Comparison of ENCODE assay signal across 8 cellular contexts in genomic region chr3:52286777-52287110, GRCh38. TPM values are rescaled to one million over a fixed set of nuclear protein-coding genes. Genes with fewer than 3 reads are reported as not detected.
DNase-seq lines count a peak whose midpoint lies in the region; ATAC-seq and TF ChIP-seq lines count a peak whose summit lies in the region.

No MANE protein-coding gene starts in this region.

- peak overlapping the region; percentile 51 for H2BK120ac ChIP-seq in neuronal stem cell (ENCODE audit: low read depth, low read length)

- H3K36me3 ChIP-seq in CD4-positive, alpha-beta memory T cell (ENCODE audit: insufficient read depth, low read length), result peaks cover 12% of the 10 kb centered on the region
- H3K36me3 ChIP-seq in OCI-LY7 (ENCODE audit: insufficient read depth, low read length), result peaks cover 4% of the 10 kb centered on the region; the same call in 1 of the 2 replicates
- H3K36me3 ChIP-seq in neuronal stem cell (replicated peaks in 1 of 2; ENCODE audit: control insufficient read depth in 2 of 2, insufficient read depth in 2 of 2, low read length in 2 of 2), result peaks cover 5 to 19% of the 10 kb centered on the region in 2 donors

- CTCF ChIA-PET in CD4-positive, alpha-beta memory T cell (lab: Charles Lee; ENCODE audit: partially characterized antibody), result interaction anchor here (1.8 to 32.2 kb wide), 4 partner anchors 9 to 66 kb away, joined by 5 to 684 read pairs (median 20); partner anchors contain the start of genes PPM1M, TWF2 and WDR82
- CTCF ChIA-PET in OCI-LY7 (lab: Charles Lee; ENCODE audit: unreplicated experiment), result no interaction called here

- H3K18ac ChIP-seq in neuronal stem cell (ENCODE audit: low read length), result peak overlapping the region; percentile 42

- POLR2A ChIA-PET in CD4-positive, alpha-beta memory T cell (lab: Charles Lee; ENCODE audit: partially characterized antibody), result interaction anchor here (0.9 to 37.2 kb wide), 10 partner anchors 9 to 230 kb away, joined by 3 to 1950 read pairs (median 10); partner anchors contain the start of genes DUSP7, PPM1M, TWF2 and WDR82
- POLR2A ChIA-PET in OCI-LY7 (lab: Charles Lee), result interaction anchor here (1.2 to 2.4 kb wide), 3 partner anchors 8 to 62 kb away, joined by 5 to 8 read pairs (median 6); partner anchors contain the start of genes TLR9 and WDR82

- no peaks in the 10 kb centered on the region for H3K27me3 Mint-ChIP-seq in CD4-positive, alpha-beta memory T cell
- H3K27me3 Mint-ChIP-seq in endothelial cell (ENCODE audit: unreplicated experiment), result peaks cover 5% of the 10 kb centered on the region

- H4K91ac ChIP-seq in neuronal stem cell (ENCODE audit: low read depth, low read length, poor library complexity), result no peak overlapping the region

- H2BK5ac ChIP-seq in neuronal stem cell (ENCODE audit: low read length), result peak overlapping the region; percentile 93

- H3K27ac Mint-ChIP-seq in CD4-positive, alpha-beta memory T cell, result peak overlapping the region; percentile 100
- peak overlapping the region; percentile 100 for H3K27ac Mint-ChIP-seq in endothelial cell (ENCODE audit: unreplicated experiment)

- TF ChIP-seq CTCF in OCI-LY7 (conservative IDR thresholded peaks at IDR 0.05; ENCODE audit: low read length), result no peak
- no peak for TF ChIP-seq CTCF in endothelial cell (IDR thresholded peaks at IDR 0.05; ENCODE audit: unreplicated experiment)

- H3K79me2 ChIP-seq in OCI-LY7 (ENCODE audit: insufficient read depth, low read depth, low read length), result peaks cover 13% of the 10 kb centered on the region; the same call in 1 of the 2 replicates

- H2BK15ac ChIP-seq in neuronal stem cell (ENCODE audit: low read length), result no peak overlapping the region

- no peaks in the 10 kb centered on the region for H3K9me2 ChIP-seq in OCI-LY7 (ENCODE audit: insufficient read depth, low read length)

- peak overlapping the region; percentile 81 for H3K4me2 ChIP-seq in OCI-LY7 (ENCODE audit: low read length)
- H3K4me2 ChIP-seq in neuronal stem cell (ENCODE audit: insufficient read depth, low read length, poor library complexity, severe bottlenecking), result peak overlapping the region; percentile 79

- peak overlapping the region; percentile 96 for H3K27ac ChIP-seq in CD4-positive, alpha-beta memory T cell (ENCODE audit: low read depth, low read length)
- H3K27ac ChIP-seq in OCI-LY7 (ENCODE audit: low read depth, low read length, poor library complexity, severe bottlenecking) (peak overlapping the region; percentile 95), neuronal stem cell (replicated peaks; ENCODE audit: low read length) (no peak overlapping the region)

- peaks cover 30 to 66% (median 42%) of the 10 kb centered on the region in 4 donors for H3K4me1 Mint-ChIP-seq in CD4-positive, alpha-beta memory T cell
- peaks cover 23% of the 10 kb centered on the region for H3K4me1 Mint-ChIP-seq in endothelial cell (ENCODE audit: unreplicated experiment)

- peak overlapping the region; percentile 26 for H3K23ac ChIP-seq in neuronal stem cell (ENCODE audit: low read depth, low read length, poor library complexity)

- no peaks in the 10 kb centered on the region for H3K9me3 ChIP-seq in CD4-positive, alpha-beta memory T cell (ENCODE audit: control insufficient read depth in 1 of 2, low read length in 2 of 2)
- no peaks in the 10 kb centered on the region for H3K9me3 ChIP-seq in OCI-LY7 (ENCODE audit: low read length)
- no peaks in the 10 kb centered on the region for H3K9me3 ChIP-seq in neuronal stem cell (replicated peaks in 1 of 2; ENCODE audit: control insufficient read depth in 2 of 2, insufficient read depth in 1 of 2, low read depth in 1 of 2, low read length in 2 of 2)

- WGBS in neuronal stem cell (ENCODE audit: extremely low coverage in 2 of 2, insufficient read length in 2 of 2, insufficient replicate concordance in 1 of 2), 2 donors, result no CpG with 5 or more reads among the region's 8 CpGs

- BruUV-seq in OCI-LY7 (replicated peaks; lab: Mats Ljungman, UMichigan), result no TSS peak

- H3K4me3 Mint-ChIP-seq in CD4-positive, alpha-beta memory T cell, result peak overlapping the region; percentile 99 to 100 (median 99)
- H3K4me3 Mint-ChIP-seq in endothelial cell (ENCODE audit: unreplicated experiment), result peak overlapping the region; percentile 98

- peak overlapping the region; percentile 72 for H4K8ac ChIP-seq in neuronal stem cell (ENCODE audit: low read depth, low read length)

- peak overlapping the region; percentile 75 for H3K9ac ChIP-seq in neuronal stem cell (ENCODE audit: low read depth, low read length, poor library complexity)

- no peaks in the 10 kb centered on the region for H4K20me1 ChIP-seq in OCI-LY7 (ENCODE audit: insufficient read depth, low read length)

- H2AFZ ChIP-seq in OCI-LY7 (ENCODE audit: low read length) (no peak overlapping the region), neuronal stem cell (ENCODE audit: low read length) (no peak overlapping the region)

- H3K9me3 Mint-ChIP-seq in CD4-positive, alpha-beta memory T cell, result no peaks in the 10 kb centered on the region
- no peaks in the 10 kb centered on the region for H3K9me3 Mint-ChIP-seq in endothelial cell (ENCODE audit: unreplicated experiment)

- H3K4me3 ChIP-seq in CD4-positive, alpha-beta memory T cell (ENCODE audit: low read length in 2 of 2), result peak overlapping the region; percentile 83 to 95
- peak overlapping the region; percentile 83 for H3K4me3 ChIP-seq in OCI-LY7 (ENCODE audit: low read depth, low read length, poor library complexity, severe bottlenecking)
- H3K4me3 ChIP-seq in neuronal stem cell (ENCODE audit: low read length in 2 of 2), result peak overlapping the region; percentile 91 to 97

- H3K4me1 ChIP-seq in CD4-positive, alpha-beta memory T cell (ENCODE audit: insufficient read depth, low read length), result peaks cover 58% of the 10 kb centered on the region
- H3K4me1 ChIP-seq in OCI-LY7 (ENCODE audit: insufficient read depth, low read length, poor library complexity, severe bottlenecking) (peaks cover 21% of the 10 kb centered on the region), neuronal stem cell (ENCODE audit: control insufficient read depth in 2 of 2, insufficient read depth in 1 of 2, low read depth in 1 of 2, low read length in 2 of 2) (peaks cover 5 to 13% of the 10 kb centered on the region in 2 donors)

- intact Hi-C loops in CD4-positive, alpha-beta memory T cell (cut with micrococcal nuclease), result no loop called here
- intact Hi-C loops in OCI-LY7 (cut with micrococcal nuclease; ENCODE audit: unreplicated experiment), result no loop called here

- peak overlapping the region; percentile 70 for H2AK5ac ChIP-seq in neuronal stem cell (ENCODE audit: low read depth, low read length)

- H3K27me3 ChIP-seq in CD4-positive, alpha-beta memory T cell (ENCODE audit: insufficient read depth, low read length), result no peaks in the 10 kb centered on the region
- H3K27me3 ChIP-seq in neuronal stem cell (ENCODE audit: control insufficient read depth in 3 of 3, insufficient read depth in 3 of 3, low read depth in 1 of 3, low read length in 3 of 3), result no peaks in the 10 kb centered on the region

- peak overlapping the region; percentile 17 for H3K4ac ChIP-seq in neuronal stem cell (ENCODE audit: low read length)

- no peak for DNase-seq in CD4-positive, alpha-beta memory T cell
- DNase-seq in OCI-LY7 (ENCODE audit: low spot score) (no peak), endothelial cell (ENCODE audit: low spot score) (no peak), neuronal stem cell (ENCODE audit: low spot score) (no peak), activated gamma-delta T cell treated with Interleukin-2 at 50 U/mL for 16 hours (no peak)

- peaks cover 10 to 26% of the 10 kb centered on the region in 2 donors for H3K36me3 Mint-ChIP-seq in CD4-positive, alpha-beta memory T cell
- H3K36me3 Mint-ChIP-seq in endothelial cell (ENCODE audit: low read depth, unreplicated experiment), result peaks cover 5% of the 10 kb centered on the region

- ATAC-seq in HG03442 (IDR thresholded peaks at IDR 0.05; ENCODE audit: unreplicated experiment), result no peak
- ATAC-seq in GM18861 (IDR thresholded peaks at IDR 0.05; ENCODE audit: unreplicated experiment), result no peak
- ATAC-seq in GM21360 (IDR thresholded peaks at IDR 0.05; ENCODE audit: unreplicated experiment), result no peak

- no peak overlapping the region for H3K14ac ChIP-seq in neuronal stem cell (ENCODE audit: low read length)

- peak overlapping the region; percentile 34 for H2BK12ac ChIP-seq in neuronal stem cell (ENCODE audit: low read length)

- H3K79me1 ChIP-seq in neuronal stem cell (ENCODE audit: low read depth, low read length), result no peaks in the 10 kb centered on the region

RNA-seq across cellular contexts. Expression of gene GLYCTK, which starts 0.9 kb away (rescaled TPM):
- 10 to 100 TPM; 29.4 to 35.1 TPM for total RNA-seq in CD4-positive, alpha-beta memory T cell
- 1 to 10 TPM; 4.9 to 9.7 TPM for polyA plus RNA-seq in CD4-positive, alpha-beta memory T cell
- 24.5 and 28.1 TPM in 2 replicates for total RNA-seq in OCI-LY7 (2014; rRNA removed; shearing (Covaris generic))
- 28.6 and 29.6 TPM in 2 replicates for total RNA-seq in OCI-LY7 (2022)
- 22.4 TPM for total RNA-seq in endothelial cell (ENCODE audit: unreplicated experiment)
- 0.85 TPM for polyA plus RNA-seq in neuronal stem cell (2013, experiment 1 of 2)
- 1.1 TPM for polyA plus RNA-seq in neuronal stem cell (2013, experiment 2 of 2)

RNA-seq across cellular contexts. Expression of gene WDR82, which starts 8.3 kb away (rescaled TPM):
- total RNA-seq in CD4-positive, alpha-beta memory T cell, result 100 to 1,000 TPM; 149 to 150 TPM
- polyA plus RNA-seq in CD4-positive, alpha-beta memory T cell, result 100 to 1,000 TPM in 1 of 2 donors, 10 to 100 TPM in 1; 62.3 to 143 TPM
- total RNA-seq in OCI-LY7 (2014; rRNA removed; shearing (Covaris generic)), result 27.8 and 38.5 TPM in 2 replicates
- 66.2 and 67.9 TPM in 2 replicates for total RNA-seq in OCI-LY7 (2022)
- total RNA-seq in endothelial cell (ENCODE audit: unreplicated experiment), result 72.3 TPM
- polyA plus RNA-seq in neuronal stem cell (2013, experiment 1 of 2), result 37.2 TPM
- polyA plus RNA-seq in neuronal stem cell (2013, experiment 2 of 2), result 38.6 TPM

RNA-seq across cellular contexts. Expression of gene DNAH1, which starts 29.4 kb away (rescaled TPM):
- 10 to 100 TPM; 45.1 to 49.8 TPM for total RNA-seq in CD4-positive, alpha-beta memory T cell
- 1 to 10 TPM in 1 of 2 donors, under 1 TPM in 1; 0.02 to 1.2 TPM for polyA plus RNA-seq in CD4-positive, alpha-beta memory T cell
- 14.2 and 18.3 TPM in 2 replicates for total RNA-seq in OCI-LY7 (2014; rRNA removed; shearing (Covaris generic))
- total RNA-seq in OCI-LY7 (2022) (5.8 and 10.5 TPM in 2 replicates), endothelial cell (ENCODE audit: unreplicated experiment) (3.3 TPM)
- 1.3 TPM for polyA plus RNA-seq in neuronal stem cell (2013, experiment 1 of 2)
- 1.3 TPM for polyA plus RNA-seq in neuronal stem cell (2013, experiment 2 of 2)

RNA-seq across cellular contexts. Expression of gene PPM1M, which starts 41.2 kb away (rescaled TPM):
- 10 to 100 TPM; 70.2 to 81.1 TPM for total RNA-seq in CD4-positive, alpha-beta memory T cell
- polyA plus RNA-seq in CD4-positive, alpha-beta memory T cell, result 10 to 100 TPM; 52.0 to 85.3 TPM
- 1.1 and 4.4 TPM in 2 replicates for total RNA-seq in OCI-LY7 (2014; rRNA removed; shearing (Covaris generic))
- total RNA-seq in OCI-LY7 (2022) (13.8 and 15.6 TPM in 2 replicates), endothelial cell (ENCODE audit: unreplicated experiment) (15.0 TPM)
- 3.5 TPM for polyA plus RNA-seq in neuronal stem cell (2013, experiment 1 of 2)
- 3.7 TPM for polyA plus RNA-seq in neuronal stem cell (2013, experiment 2 of 2)

RNA-seq across cellular contexts. Expression of gene TWF2, which starts 47.8 kb away (rescaled TPM):
- total RNA-seq in CD4-positive, alpha-beta memory T cell, result 10 to 100 TPM; 69.3 to 76.1 TPM
- 100 to 1,000 TPM; 122 to 124 TPM for polyA plus RNA-seq in CD4-positive, alpha-beta memory T cell
- 40.0 and 52.8 TPM in 2 replicates for total RNA-seq in OCI-LY7 (2014; rRNA removed; shearing (Covaris generic))
- 60.2 and 64.9 TPM in 2 replicates for total RNA-seq in OCI-LY7 (2022)
- total RNA-seq in endothelial cell (ENCODE audit: unreplicated experiment), result 85.3 TPM
- polyA plus RNA-seq in neuronal stem cell (2013, experiment 1 of 2), result 21.7 TPM
- polyA plus RNA-seq in neuronal stem cell (2013, experiment 2 of 2), result 20.9 TPM
